ENCODE assay signal across 27 cellular contexts in the genomic region with DNA sequence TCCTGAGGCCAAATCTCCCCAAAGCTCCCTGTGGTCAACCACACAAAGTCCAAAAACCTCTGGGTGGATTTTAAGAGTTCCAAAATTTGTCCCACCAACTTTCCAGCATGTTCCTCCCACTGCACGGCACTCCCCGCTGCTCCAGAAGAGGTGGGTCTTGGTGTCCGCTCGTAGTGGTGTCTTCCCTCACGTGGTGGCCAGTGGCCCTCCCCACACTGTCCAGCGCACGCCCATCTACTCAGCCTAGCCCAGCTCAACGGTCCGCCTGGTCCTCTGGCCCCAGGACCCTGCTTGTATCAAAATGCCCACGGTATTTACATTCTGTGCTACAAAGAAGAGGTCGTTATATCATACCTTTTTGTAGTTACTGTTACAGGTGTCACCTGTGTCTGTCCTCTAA.
"Had no signal": no experiment of that assay in that cellular context is flagged by ENCODE, and none has a peak within 500 bp of the region (broad histone marks: within the 10 kb centered on the region; RNA-seq: fewer than 3 reads in every experiment).

No MANE protein-coding gene starts in this region.

- H3K4me1 ChIP-seq: pancreas, stomach, upper lobe of left lung, uterus had no signal

- H3K4me3 Mint-ChIP-seq: effector memory CD8-positive, alpha-beta T cell; natural killer cell had no signal

- H3K27me3 ChIP-seq: gastrocnemius medialis, heart left ventricle, hepatocyte, neutrophil, pancreas, stomach, tibial artery, upper lobe of left lung, uterus had no signal

- H3K4me1 Mint-ChIP-seq: natural killer cell had no signal

- H3K27ac Mint-ChIP-seq: effector memory CD8-positive, alpha-beta T cell; natural killer cell; progenitor cell of endocrine pancreas had no signal

- H3K27ac ChIP-seq: epithelial cell of prostate, gastrocnemius medialis, heart left ventricle, hepatocyte, neutrophil, pancreas, stomach, tibial artery, upper lobe of left lung, uterus had no signal

- H3K9me3 ChIP-seq: gastrocnemius medialis, heart left ventricle, neutrophil, pancreas, stomach, tibial artery, upper lobe of left lung, uterus had no signal

- ATAC-seq: effector memory CD8-positive, alpha-beta T cell; esophagus mucosa; gastrocnemius medialis; heart left ventricle; left lobe of liver; natural killer cell; pancreas; sciatic nerve had no signal

- DNase-seq: cerebellar nuclear complex; cortex of kidney; effector memory CD8-positive, alpha-beta T cell; foreskin fibroblast; gastrocnemius medialis; heart left ventricle; kidney; mammary epithelial cell; natural killer cell; pancreas; stimulated activated CD4-positive, alpha-beta T cell treated with anti-CD3 and anti-CD28 coated beads, Interleukin-12 subunit alpha, Interleukin-12 subunit beta, amount 100 ng/mL, for 4 hours; stimulated activated CD4-positive, alpha-beta T cell treated with anti-CD3 and anti-CD28 coated beads, Interleukin-1b, Interleukin-23, amount 100 ng/mL, for 48 hours; stimulated activated CD4-positive, alpha-beta T cell treated with anti-CD3 and anti-CD28 coated beads, Interleukin-4, amount 100 ng/mL, for 1 hour; stimulated activated CD8-positive, alpha-beta memory T cell treated with anti-CD3 and anti-CD28 coated beads, Interleukin-4, amount 100 ng/mL, for 48 hours; stimulated activated naive CD4-positive, alpha-beta T cell treated with Interleukin-2 at 50 U/mL for 16 hours; stomach; upper lobe of left lung; uterus had no signal

- H3K27me3 Mint-ChIP-seq: progenitor cell of endocrine pancreas had no signal

- H3K36me3 ChIP-seq: gastrocnemius medialis, neutrophil, pancreas, uterus had no signal

- H3K4me3 ChIP-seq: gastrocnemius medialis, heart left ventricle, hepatocyte, pancreas, smooth muscle cell, stomach, tibial artery, upper lobe of left lung, uterus had no signal

- H3K36me3 Mint-ChIP-seq: natural killer cell had no signal

- H3K9me3 Mint-ChIP-seq: effector memory CD8-positive, alpha-beta T cell; natural killer cell had no signal
